18 cellular contexts compared by ENCODE assay signal in the genomic region with DNA sequence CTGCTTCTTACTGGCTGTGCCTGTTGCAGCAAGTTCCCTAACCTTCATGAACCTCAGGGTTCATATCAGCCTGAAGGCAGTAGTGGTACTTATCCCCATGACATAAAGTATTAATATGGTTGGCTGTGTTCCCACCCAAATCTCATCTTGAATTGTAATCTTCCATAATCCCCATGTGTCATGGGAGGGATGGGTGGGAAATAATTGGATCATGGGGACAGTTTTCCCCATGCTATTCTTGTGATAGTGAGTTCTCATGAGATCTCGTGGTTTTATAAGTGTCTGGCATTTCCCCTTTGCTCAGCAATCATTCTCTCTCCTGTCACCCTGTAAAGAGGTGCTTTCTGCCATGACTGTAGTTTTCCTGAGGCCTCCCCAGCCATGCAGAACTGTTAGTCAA.
DNase-seq lines count a peak whose midpoint lies in the region; ATAC-seq, FAIRE-seq and TF ChIP-seq lines count a peak whose summit lies in the region.
"Had no signal": no experiment of that assay in that cellular context is flagged by ENCODE, and none has a peak within 500 bp of the region (broad histone marks: within the 10 kb centered on the region; RNA-seq: fewer than 3 reads in every experiment).

No MANE protein-coding gene starts in this region.

- no peak overlapping the region for H3K4me3 Mint-ChIP-seq in astrocyte (ENCODE audit: unreplicated experiment)
- H3K4me3 Mint-ChIP-seq in T-helper 2 cell treated with Interferon-gamma antibody and Interleukin-4, amounts not matched to agents 5 μg/mL and 100 μg/mL, for 36 hours = no peak overlapping the region
- H3K4me3 Mint-ChIP-seq: CD4-positive, CD25-positive, alpha-beta regulatory T cell; GM23338 had no signal

- peaks cover 8% of the 10 kb centered on the region for H3K4me1 Mint-ChIP-seq in astrocyte (ENCODE audit: low read depth, unreplicated experiment)
- no peaks in the 10 kb centered on the region for H3K4me1 Mint-ChIP-seq in T-helper 2 cell treated with Interferon-gamma antibody and Interleukin-4, amounts not matched to agents 5 μg/mL and 100 μg/mL, for 36 hours (ENCODE audit: low read depth)
- H3K4me1 Mint-ChIP-seq: CD4-positive, CD25-positive, alpha-beta regulatory T cell; GM23338 had no signal

- no peaks in the 10 kb centered on the region for H3K9me3 ChIP-seq in astrocyte (ENCODE audit: insufficient read depth, low read depth, low read length)
- H3K9me3 ChIP-seq in muscle layer of colon (ENCODE audit: low read length) = no peaks in the 10 kb centered on the region
- H3K9me3 ChIP-seq in upper lobe of right lung = no peaks in the 10 kb centered on the region

- peaks cover 6% of the 10 kb centered on the region for H3K4me1 ChIP-seq in astrocyte (ENCODE audit: insufficient read depth, low read length)
- peaks cover 14% of the 10 kb centered on the region for H3K4me1 ChIP-seq in muscle layer of colon (ENCODE audit: insufficient read depth, low read length)
- peaks cover 5% of the 10 kb centered on the region for H3K4me1 ChIP-seq in upper lobe of right lung
- H3K4me1 ChIP-seq: parathyroid adenoma had no signal

- no peaks in the 10 kb centered on the region for H4K20me1 ChIP-seq in astrocyte (ENCODE audit: insufficient read depth, low read length)

- H3K4me3 ChIP-seq in astrocyte (ENCODE audit: insufficient read depth, low read depth, low read length) (no peak overlapping the region), muscle layer of colon (ENCODE audit: low read depth in 1 of 2, low read length in 2 of 2) (no peak overlapping the region), upper lobe of right lung (no peak overlapping the region)
- H3K4me3 ChIP-seq: coronary artery, GM23338 had no signal

- H3K9ac ChIP-seq in astrocyte (ENCODE audit: low read length) = no peak overlapping the region
- H3K9ac ChIP-seq in muscle layer of colon (ENCODE audit: low read length) = no peak overlapping the region
- H3K9ac ChIP-seq: parathyroid adenoma had no signal

- H3K27me3 ChIP-seq in astrocyte (ENCODE audit: insufficient read depth, low read length) (no peaks in the 10 kb centered on the region), muscle layer of colon (ENCODE audit: control insufficient read depth in 1 of 2, insufficient read depth in 2 of 2, low read length in 2 of 2) (no peaks in the 10 kb centered on the region), upper lobe of right lung (no peaks in the 10 kb centered on the region)

- H3K27me3 Mint-ChIP-seq in astrocyte (ENCODE audit: low read depth, unreplicated experiment) = no peaks in the 10 kb centered on the region
- peaks cover 9% of the 10 kb centered on the region for H3K27me3 Mint-ChIP-seq in T-helper 2 cell treated with Interferon-gamma antibody and Interleukin-4, amounts not matched to agents 5 μg/mL and 100 μg/mL, for 36 hours (ENCODE audit: low read depth)

- H2AFZ ChIP-seq in astrocyte (ENCODE audit: low read depth, low read length) = no peak overlapping the region
- H2AFZ ChIP-seq: parathyroid adenoma had no signal

- intact Hi-C loops in upper lobe of right lung (cut with DNase I) = no loop called here

- H3K27ac Mint-ChIP-seq in astrocyte (ENCODE audit: unreplicated experiment) = no peak overlapping the region
- H3K27ac Mint-ChIP-seq in T-helper 2 cell treated with Interferon-gamma antibody and Interleukin-4, amounts not matched to agents 5 μg/mL and 100 μg/mL, for 36 hours = no peak overlapping the region
- H3K27ac Mint-ChIP-seq: CD4-positive, CD25-positive, alpha-beta regulatory T cell; GM23338 had no signal

- no peaks in the 10 kb centered on the region for H3K79me2 ChIP-seq in astrocyte (ENCODE audit: insufficient read depth, low read length)
- H3K79me2 ChIP-seq: parathyroid adenoma had no signal

- no peak overlapping the region for H3K4me2 ChIP-seq in astrocyte (ENCODE audit: low read length)
- H3K4me2 ChIP-seq: GM23338 had no signal

- no peak overlapping the region for H3K27ac ChIP-seq in astrocyte (ENCODE audit: low read depth, low read length)
- H3K27ac ChIP-seq in muscle layer of colon (ENCODE audit: low read depth, low read length) = peak overlapping the region; percentile 40
- peak overlapping the region; percentile 67 for H3K27ac ChIP-seq in upper lobe of right lung
- H3K27ac ChIP-seq: parathyroid adenoma, WERI-Rb-1 had no signal

- peak; percentile 66 for FAIRE-seq in astrocyte (lab: Jason Lieb, UNC)

- no peaks in the 10 kb centered on the region for H3K36me3 Mint-ChIP-seq in astrocyte (ENCODE audit: low read depth, unreplicated experiment)
- H3K36me3 Mint-ChIP-seq in T-helper 2 cell treated with Interferon-gamma antibody and Interleukin-4, amounts not matched to agents 5 μg/mL and 100 μg/mL, for 36 hours (ENCODE audit: low read depth) = no peaks in the 10 kb centered on the region
- H3K36me3 Mint-ChIP-seq: CD4-positive, CD25-positive, alpha-beta regulatory T cell had no signal

- H3K36me3 ChIP-seq in astrocyte (ENCODE audit: insufficient read depth, low read length) = no peaks in the 10 kb centered on the region
- peaks cover 65% of the 10 kb centered on the region for H3K36me3 ChIP-seq in muscle layer of colon (ENCODE audit: insufficient read depth, low read length)
- H3K36me3 ChIP-seq in upper lobe of right lung = peaks cover 20% of the 10 kb centered on the region
- H3K36me3 ChIP-seq: WERI-Rb-1 had no signal

- no peak for ATAC-seq in upper lobe of right lung
- ATAC-seq: GM23338 had no signal

- H3K9me3 Mint-ChIP-seq in astrocyte (ENCODE audit: unreplicated experiment) = no peaks in the 10 kb centered on the region
- H3K9me3 Mint-ChIP-seq in T-helper 2 cell treated with Interferon-gamma antibody and Interleukin-4, amounts not matched to agents 5 μg/mL and 100 μg/mL, for 36 hours = no peaks in the 10 kb centered on the region
- H3K9me3 Mint-ChIP-seq: CD4-positive, CD25-positive, alpha-beta regulatory T cell; GM23338 had no signal

- DNase-seq in NCI-H2171 treated with DMSO at 0.1 percent for 48 hours (lab: John Stamatoyannopoulos, UW) = peak; percentile 24
- no peak for DNase-seq in NCI-H2171 (lab: John Stamatoyannopoulos, UW)
- no peak for DNase-seq in astrocyte (ENCODE audit: low read depth)
- DNase-seq in upper lobe of right lung = no peak
- no peak for DNase-seq in ecto neural progenitor cell (ENCODE audit: low spot score)
- DNase-seq in T-helper 1 cell = no peak
- no peak for DNase-seq in T-helper 2 cell treated with Interferon-gamma antibody and Interleukin-4, amounts not matched to agents 5 μg/mL and 100 μg/mL, for 36 hours (ENCODE audit: low spot score)
- DNase-seq: activated gamma-delta T cell; anterior cingulate cortex; CD4-positive, CD25-positive, alpha-beta regulatory T cell; kidney; NCI-H1930; NCI-H526; WERI-Rb-1 had no signal

- TF ChIP-seq CTCF in astrocyte (IDR thresholded peaks at IDR 0.05; ENCODE audit: insufficient read depth, low read depth, low read length) (no peak), upper lobe of right lung (IDR thresholded peaks at IDR 0.05) (no peak)
